27 cellular contexts compared by ENCODE assay signal in the genomic region with DNA sequence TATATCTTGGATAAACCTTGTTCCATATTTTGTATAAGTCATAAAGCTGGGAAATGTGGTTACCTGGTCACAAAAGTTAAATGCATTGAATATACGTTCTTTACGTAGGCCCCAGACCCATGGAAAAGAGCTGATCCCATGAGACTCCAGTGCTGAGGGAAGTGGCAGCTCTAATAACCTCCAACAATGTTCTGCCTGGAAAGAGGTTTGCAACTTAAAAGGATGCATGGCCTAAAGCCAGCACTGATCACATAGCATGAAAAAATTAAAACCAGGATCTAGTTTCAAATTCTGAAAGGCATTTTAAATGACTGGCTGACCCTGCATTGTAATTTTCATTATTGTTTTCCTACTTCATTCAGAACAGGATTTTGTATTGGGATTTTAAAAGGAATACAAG.
DNase-seq lines count a peak whose midpoint lies in the region; ATAC-seq and TF ChIP-seq lines count a peak whose summit lies in the region.
"Had no signal": no experiment of that assay in that cellular context is flagged by ENCODE, and none has a peak within 500 bp of the region (broad histone marks: within the 10 kb centered on the region; RNA-seq: fewer than 3 reads in every experiment).

No MANE protein-coding gene starts in this region.

- peak; percentile 20 for DNase-seq in DMS153 treated with DMSO at 0.1 percent for 48 hours (lab: John Stamatoyannopoulos, UW; ENCODE audit: unreplicated experiment)
- DNase-seq in NCI-H2081 treated with DMSO at 0.1 percent for 48 hours (lab: John Stamatoyannopoulos, UW): peak; percentile 17
- peak; percentile 15 for DNase-seq in astrocyte of the spinal cord (ENCODE audit: low read depth, low spot score)
- DNase-seq in NCI-H146 (lab: John Stamatoyannopoulos, UW): no peak
- DNase-seq in hepatic stellate cell (ENCODE audit: low spot score): no peak
- no peak for DNase-seq in NCI-H1436 (lab: John Stamatoyannopoulos, UW)
- DNase-seq: activated CD4-positive, alpha-beta T cell treated with anti-CD3 and anti-CD28 coated beads, Interleukin-2, amount 50 U/mL, for 1 hour; activated naive CD4-positive, alpha-beta T cell treated with anti-CD3 and anti-CD28 coated beads, Interleukin-2, amount 10 ng/mL, durations not matched to agents 7 days and 5 days; caudate nucleus; COR-L47; heart right ventricle; mesenchymal stem cell; MV-4-11; naive B cell; NCI-H524 treated with DMSO at 0.1 percent for 48 hours; occipital lobe; stimulated activated naive CD8-positive, alpha-beta T cell treated with anti-CD3 and anti-CD28 coated beads, Interleukin-15, Interleukin-2, amounts not matched to agents 100 U/mL and 50 U/mL, for 24 hours; T-helper 2 cell; thyroid gland had no signal

- peaks cover 9% of the 10 kb centered on the region for H3K27me3 Mint-ChIP-seq in nephron (ENCODE audit: low read depth)
- H3K27me3 Mint-ChIP-seq: activated naive CD4-positive, alpha-beta T cell treated with anti-CD3 and anti-CD28 coated beads, Interleukin-2, amount 10 ng/mL, durations not matched to agents 7 days and 5 days; naive B cell had no signal

- in situ Hi-C loops in astrocyte of the spinal cord (cut with HindIII; ENCODE audit: low sequenced_read_pairs): no loop called here

- no peak for ATAC-seq in GM21576 (IDR thresholded peaks at IDR 0.05; ENCODE audit: unreplicated experiment)
- ATAC-seq: GM12878; heart right ventricle; left lobe of liver; stimulated activated naive CD8-positive, alpha-beta T cell treated with anti-CD3 and anti-CD28 coated beads, Interleukin-15, Interleukin-2, amounts not matched to agents 100 U/mL and 50 U/mL, for 24 hours had no signal

- no peak overlapping the region for H3K4me3 ChIP-seq in astrocyte of the spinal cord (ENCODE audit: low read depth, low read length)
- H3K4me3 ChIP-seq: BLaER1 treated with 17β-estradiol and CSF1 and Interleukin-3, amounts not matched to agents 10 nM and 100 nM; GM12878; heart right ventricle; right atrium auricular region; SK-N-MC; thyroid gland had no signal

- H3K27ac Mint-ChIP-seq in nephron: peak overlapping the region; percentile 57 to 90 (median 84)
- H3K27ac Mint-ChIP-seq: activated naive CD4-positive, alpha-beta T cell treated with anti-CD3 and anti-CD28 coated beads, Interleukin-2, amount 10 ng/mL, durations not matched to agents 7 days and 5 days; activated T-helper 1 cell treated with anti-CD3 and anti-CD28 coated beads, Interleukin-12 subunit alpha, Interleukin-12 subunit beta, Interleukin-2, Interleukin-4 antibody, amounts not matched to agents 30 ng/mL and 10 ng/mL and 1 ng/mL, durations not matched to agents 14 hours and 24 hours and 36 hours; naive B cell had no signal

- no peaks in the 10 kb centered on the region for H3K36me3 Mint-ChIP-seq in nephron (ENCODE audit: low read depth)
- H3K36me3 Mint-ChIP-seq: activated naive CD4-positive, alpha-beta T cell treated with anti-CD3 and anti-CD28 coated beads, Interleukin-2, amount 10 ng/mL, durations not matched to agents 7 days and 5 days; naive B cell had no signal

- no peaks in the 10 kb centered on the region for H3K9me3 Mint-ChIP-seq in nephron
- H3K9me3 Mint-ChIP-seq: activated naive CD4-positive, alpha-beta T cell treated with anti-CD3 and anti-CD28 coated beads, Interleukin-2, amount 10 ng/mL, durations not matched to agents 7 days and 5 days; activated T-helper 1 cell treated with anti-CD3 and anti-CD28 coated beads, Interleukin-12 subunit alpha, Interleukin-12 subunit beta, Interleukin-2, Interleukin-4 antibody, amounts not matched to agents 30 ng/mL and 10 ng/mL and 1 ng/mL, durations not matched to agents 14 hours and 24 hours and 36 hours; naive B cell had no signal

- H3K4me3 Mint-ChIP-seq in nephron: no peak overlapping the region
- H3K4me3 Mint-ChIP-seq: activated naive CD4-positive, alpha-beta T cell treated with anti-CD3 and anti-CD28 coated beads, Interleukin-2, amount 10 ng/mL, durations not matched to agents 7 days and 5 days; activated T-helper 1 cell treated with anti-CD3 and anti-CD28 coated beads, Interleukin-12 subunit alpha, Interleukin-12 subunit beta, Interleukin-2, Interleukin-4 antibody, amounts not matched to agents 30 ng/mL and 10 ng/mL and 1 ng/mL, durations not matched to agents 14 hours and 24 hours and 36 hours; naive B cell had no signal

- H3K4me1 Mint-ChIP-seq in nephron: peaks cover 7% of the 10 kb centered on the region
- H3K4me1 Mint-ChIP-seq: activated naive CD4-positive, alpha-beta T cell treated with anti-CD3 and anti-CD28 coated beads, Interleukin-2, amount 10 ng/mL, durations not matched to agents 7 days and 5 days; naive B cell had no signal

- TF ChIP-seq CTCF in astrocyte of the spinal cord (IDR thresholded peaks at IDR 0.05; ENCODE audit: low read depth, low read length) (no peak), nephron (IDR thresholded peaks at IDR 0.05; ENCODE audit: unreplicated experiment in 3 of 3) (no peak)

Comparison
In these comparisons a context has a peak if more than half of its experiments do, and no peak if none do; other contexts are left out.
1. DNase-seq: peak in DMS153 treated with DMSO at 0.1 percent for 48 hours (single experiment), NCI-H2081 treated with DMSO at 0.1 percent for 48 hours (single experiment) and astrocyte of the spinal cord (single experiment); none in NCI-H146 (single experiment), hepatic stellate cell (single experiment) and NCI-H1436 (single experiment).